ENCODE assay signal across 9 cellular contexts in the genomic region with DNA sequence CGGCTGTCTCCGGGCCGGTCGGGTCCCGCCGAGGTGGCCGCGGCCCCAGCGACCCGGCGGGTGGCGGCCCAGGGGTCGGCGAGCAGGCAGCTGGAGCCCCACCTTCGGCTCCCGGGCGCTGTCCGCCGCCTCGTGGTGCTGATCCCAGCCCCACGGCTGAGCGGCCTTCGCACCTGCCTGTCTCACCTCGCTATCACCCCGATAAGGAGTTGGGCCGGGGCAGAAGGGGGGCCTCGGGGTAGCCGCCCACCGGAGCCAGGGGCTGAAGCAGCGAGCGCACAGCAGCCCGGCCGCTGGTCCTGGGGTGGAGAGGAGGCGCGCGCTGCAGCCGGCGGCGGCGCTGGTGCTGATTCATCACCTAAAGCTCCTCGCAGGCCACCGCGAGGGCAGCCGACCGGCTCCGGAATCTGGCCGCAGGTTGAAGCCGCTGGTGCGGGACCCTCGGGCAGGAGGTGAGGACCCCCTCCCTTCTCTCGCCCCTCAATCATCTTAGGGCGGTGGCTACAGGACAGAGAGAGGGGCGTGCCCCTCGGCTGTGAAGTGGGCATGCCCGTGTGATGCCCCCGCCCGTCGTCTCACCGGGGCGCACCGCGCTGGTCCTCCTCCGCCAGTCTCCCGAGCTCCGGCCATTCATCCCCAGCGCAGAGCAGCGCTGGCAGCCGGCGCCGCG. TPM values are rescaled to one million over a fixed set of nuclear protein-coding genes. Genes with fewer than 3 reads are reported as not detected.
DNase-seq lines count a peak whose midpoint lies in the region; ATAC-seq and TF ChIP-seq lines count a peak whose summit lies in the region.
"Had no signal": no experiment of that assay in that cellular context is flagged by ENCODE, and none has a peak within 500 bp of the region (broad histone marks: within the 10 kb centered on the region; RNA-seq: fewer than 3 reads in every experiment).

No MANE protein-coding gene starts in this region.

- H3K36me3 ChIP-seq in MG63 (no peaks in the 10 kb centered on the region), left ventricle myocardium inferior (no peaks in the 10 kb centered on the region)

- peak; percentile 49 for DNase-seq in ELR (ENCODE audit: low read depth)
- peak; percentile 49 for DNase-seq in MG63
- peak; percentile 27 for DNase-seq in activated T-helper 2 cell treated with anti-CD3 and anti-CD28 coated beads, Interferon-gamma antibody, Interleukin-2, Interleukin-4, amounts not matched to agents 10 μg/mL and 5 μg/mL and 100 μg/mL, durations not matched to agents 14 hours and 24 hours and 36 hours (ENCODE audit: low spot score)
- no peak for DNase-seq in left ventricle myocardium inferior
- peak; percentile 92 for DNase-seq in retina
- DNase-seq in T-helper 1 cell, result no peak

- peak overlapping the region; percentile 19; the same call in 1 of the 2 replicates for H3K4me3 ChIP-seq in MG63
- H3K4me3 ChIP-seq in left ventricle myocardium inferior, result peak overlapping the region; percentile 70

- peaks cover 32% of the 10 kb centered on the region for H3K4me1 ChIP-seq in left ventricle myocardium inferior

- ATAC-seq in GM19467 (IDR thresholded peaks at IDR 0.05; ENCODE audit: unreplicated experiment) (no peak), HG03159 (IDR thresholded peaks at IDR 0.05; ENCODE audit: unreplicated experiment) (no peak)

- no peaks in the 10 kb centered on the region for H3K4me1 Mint-ChIP-seq in activated T-helper 2 cell treated with anti-CD3 and anti-CD28 coated beads, Interferon-gamma antibody, Interleukin-2, Interleukin-4, amounts not matched to agents 10 μg/mL and 5 μg/mL and 100 μg/mL, durations not matched to agents 14 hours and 24 hours and 36 hours (ENCODE audit: low read depth)

- H3K27ac Mint-ChIP-seq in activated T-helper 2 cell treated with anti-CD3 and anti-CD28 coated beads, Interferon-gamma antibody, Interleukin-2, Interleukin-4, amounts not matched to agents 10 μg/mL and 5 μg/mL and 100 μg/mL, durations not matched to agents 14 hours and 24 hours and 36 hours, result no peak overlapping the region

- intact Hi-C loops in activated T-helper 2 cell treated with anti-CD3 and anti-CD28 coated beads, Interferon-gamma antibody, Interleukin-2, Interleukin-4, amounts not matched to agents 10 μg/mL and 5 μg/mL and 100 μg/mL, durations not matched to agents 14 hours and 24 hours and 36 hours (cut with micrococcal nuclease), result loop anchor here (5.0 kb wide), 1 partner anchor 735 kb away; a partner anchor contains a TSS
- intact Hi-C loops in left ventricle myocardium inferior (cut with micrococcal nuclease), result no loop called here

- TF ChIP-seq CTCF in left ventricle myocardium inferior (IDR thresholded peaks at IDR 0.05; ENCODE audit: borderline replicate concordance), result no peak

- peaks cover 55% of the 10 kb centered on the region for H3K27me3 ChIP-seq in MG63
- peaks cover 95% of the 10 kb centered on the region for H3K27me3 ChIP-seq in left ventricle myocardium inferior (ENCODE audit: low read depth)

- peaks cover 66% of the 10 kb centered on the region for H3K27me3 Mint-ChIP-seq in activated T-helper 2 cell treated with anti-CD3 and anti-CD28 coated beads, Interferon-gamma antibody, Interleukin-2, Interleukin-4, amounts not matched to agents 10 μg/mL and 5 μg/mL and 100 μg/mL, durations not matched to agents 14 hours and 24 hours and 36 hours (ENCODE audit: low read depth)

- H3K36me3 Mint-ChIP-seq in activated T-helper 2 cell treated with anti-CD3 and anti-CD28 coated beads, Interferon-gamma antibody, Interleukin-2, Interleukin-4, amounts not matched to agents 10 μg/mL and 5 μg/mL and 100 μg/mL, durations not matched to agents 14 hours and 24 hours and 36 hours (ENCODE audit: low read depth), result no peaks in the 10 kb centered on the region

- no peak overlapping the region for H3K4me3 Mint-ChIP-seq in activated T-helper 2 cell treated with anti-CD3 and anti-CD28 coated beads, Interferon-gamma antibody, Interleukin-2, Interleukin-4, amounts not matched to agents 10 μg/mL and 5 μg/mL and 100 μg/mL, durations not matched to agents 14 hours and 24 hours and 36 hours (ENCODE audit: low read depth)

- H3K9me3 ChIP-seq in MG63, result no peaks in the 10 kb centered on the region
- H3K9me3 ChIP-seq in left ventricle myocardium inferior (replicated peaks), result no peaks in the 10 kb centered on the region

- H3K9me3 Mint-ChIP-seq in activated T-helper 2 cell treated with anti-CD3 and anti-CD28 coated beads, Interferon-gamma antibody, Interleukin-2, Interleukin-4, amounts not matched to agents 10 μg/mL and 5 μg/mL and 100 μg/mL, durations not matched to agents 14 hours and 24 hours and 36 hours, result no peaks in the 10 kb centered on the region

- no peak overlapping the region for H3K27ac ChIP-seq in left ventricle myocardium inferior (replicated peaks)
- H3K27ac ChIP-seq: KMS-11 had no signal

RNA-seq across cellular contexts. Expression of a gene that starts 0.6 kb away (rescaled TPM):
- total RNA-seq in MG63 (2014; rRNA removed; shearing (Covaris generic); ENCODE audit: low replicate concordance), result not detected in 2 replicates
- total RNA-seq in activated T-helper 2 cell treated with anti-CD3 and anti-CD28 coated beads, Interferon-gamma antibody, Interleukin-2, Interleukin-4, amounts not matched to agents 10 μg/mL and 5 μg/mL and 100 μg/mL, durations not matched to agents 14 hours and 24 hours and 36 hours, result not detected in 2 replicates
- total RNA-seq in left ventricle myocardium inferior, result 0.08 TPM

Comparison
In these comparisons a context has a peak if more than half of its experiments do, and no peak if none do; other contexts are left out.
1. DNase-seq: peak in ELR (single experiment), MG63 (single experiment), activated T-helper 2 cell treated with anti-CD3 and anti-CD28 coated beads, Interferon-gamma antibody, Interleukin-2, Interleukin-4, amounts not matched to agents 10 μg/mL and 5 μg/mL and 100 μg/mL, durations not matched to agents 14 hours and 24 hours and 36 hours (single experiment) and retina (single experiment); none in left ventricle myocardium inferior (single experiment) and T-helper 1 cell (0 of 5).